Comparison of ENCODE assay signal across 31 cellular contexts in genomic region chr1:30659702-30660101, GRCh38.
"Had no signal": no experiment of that assay in that cellular context is flagged by ENCODE, and none has a peak within 500 bp of the region (broad histone marks: within the 10 kb centered on the region; RNA-seq: fewer than 3 reads in every experiment).

No MANE protein-coding gene starts in this region.

- H3K9me3 ChIP-seq: adrenal gland, body of pancreas, breast epithelium, MG63, SJCRH30 had no signal

- H3K9me3 Mint-ChIP-seq: activated CD4-positive, alpha-beta T cell treated with anti-CD3 and anti-CD28 coated beads, Interleukin-2, amount 10 ng/mL, durations not matched to agents 7 days and 5 days; activated naive CD4-positive, alpha-beta T cell treated with anti-CD3 and anti-CD28 coated beads, Interleukin-2, amount 50 U/mL, for 72 hours; activated T-cell treated with anti-CD3 and anti-CD28 coated beads, Interleukin-2, amount 50 U/mL, for 24 hours; T-helper 2 cell treated with Interferon-gamma antibody and Interleukin-4, amounts not matched to agents 5 μg/mL and 100 μg/mL, for 36 hours had no signal

- H3K27me3 Mint-ChIP-seq: activated CD4-positive, alpha-beta T cell treated with anti-CD3 and anti-CD28 coated beads, Interleukin-2, amount 10 ng/mL, durations not matched to agents 7 days and 5 days had no signal

- H3K36me3 Mint-ChIP-seq: activated naive CD4-positive, alpha-beta T cell treated with anti-CD3 and anti-CD28 coated beads, Interleukin-2, amount 50 U/mL, for 72 hours had no signal

- DNase-seq: activated CD4-positive, alpha-beta T cell treated with anti-CD3 and anti-CD28 coated beads for 36 hours; activated CD4-positive, alpha-beta T cell treated with anti-CD3 and anti-CD28 coated beads, Interleukin-2, amount 10 ng/mL, durations not matched to agents 7 days and 5 days; activated CD4-positive, alpha-beta T cell treated with anti-CD3 and anti-CD28 coated beads, Interleukin-2, amount 50 U/mL, for 48 hours; activated CD8-positive, alpha-beta T cell treated with anti-CD3 and anti-CD28 coated beads, Interleukin-2, amount 10 ng/mL, durations not matched to agents 7 days and 5 days; activated gamma-delta T cell; activated naive CD4-positive, alpha-beta T cell treated with Interleukin-2 at 50 U/mL for 16 hours; activated T-cell treated with anti-CD3 and anti-CD28 coated beads, Interleukin-2, amount 50 U/mL, for 24 hours; adrenal gland; central memory CD4-positive, alpha-beta T cell; Kasumi-1; MG63; NCI-H1048; NCI-H1105 treated with DMSO at 0.1 percent for 48 hours; NCI-H1436; NCI-H1694; NCI-H1930; NCI-H2081 treated with DMSO at 0.1 percent for 48 hours; NCI-H345; NCI-H524 treated with DMSO at 0.1 percent for 48 hours; SHP77; SJCRH30 had no signal

- H3K27me3 ChIP-seq: body of pancreas, MG63 had no signal

- FAIRE-seq: astrocyte had no signal

- H3K4me3 ChIP-seq: adrenal gland, body of pancreas, breast epithelium, MG63, SJCRH30, SK-N-MC had no signal

- H3K27ac Mint-ChIP-seq: activated CD4-positive, alpha-beta T cell treated with anti-CD3 and anti-CD28 coated beads for 36 hours; activated CD4-positive, alpha-beta T cell treated with anti-CD3 and anti-CD28 coated beads, Interleukin-2, amount 10 ng/mL, durations not matched to agents 7 days and 5 days; activated CD8-positive, alpha-beta T cell treated with anti-CD3 and anti-CD28 coated beads, Interleukin-2, amount 10 ng/mL, durations not matched to agents 7 days and 5 days; activated naive CD4-positive, alpha-beta T cell treated with anti-CD3 and anti-CD28 coated beads, Interleukin-2, amount 50 U/mL, for 72 hours; activated T-cell treated with anti-CD3 and anti-CD28 coated beads, Interleukin-2, amount 50 U/mL, for 24 hours; activated T-helper 2 cell treated with anti-CD3 and anti-CD28 coated beads, Interferon-gamma antibody, Interleukin-2, Interleukin-4, amounts not matched to agents 10 μg/mL and 5 μg/mL and 100 μg/mL, durations not matched to agents 14 hours and 24 hours and 36 hours; T-helper 2 cell treated with Interferon-gamma antibody and Interleukin-4, amounts not matched to agents 5 μg/mL and 100 μg/mL, for 36 hours; WTC11 had no signal

- H3K36me3 ChIP-seq: adrenal gland, breast epithelium, MG63, SJCRH30 had no signal

- ATAC-seq: activated CD4-positive, alpha-beta T cell treated with anti-CD3 and anti-CD28 coated beads for 36 hours; activated CD4-positive, CD25-positive, alpha-beta regulatory T cell treated with anti-CD3 and anti-CD28 coated beads, Interleukin-2, amount 50 U/mL, for 24 hours; activated CD8-positive, alpha-beta T cell treated with anti-CD3 and anti-CD28 coated beads, Interleukin-2, amount 10 ng/mL, durations not matched to agents 7 days and 5 days; activated naive CD4-positive, alpha-beta T cell treated with anti-CD3 and anti-CD28 coated beads, Interleukin-2, amount 50 U/mL, for 72 hours; body of pancreas; Panc1; WTC11 had no signal

- H3K4me1 ChIP-seq: adrenal gland, breast epithelium had no signal

- H3K4me3 Mint-ChIP-seq: activated CD4-positive, alpha-beta T cell treated with anti-CD3 and anti-CD28 coated beads for 36 hours; activated CD4-positive, alpha-beta T cell treated with anti-CD3 and anti-CD28 coated beads, Interleukin-2, amount 10 ng/mL, durations not matched to agents 7 days and 5 days; activated CD8-positive, alpha-beta T cell treated with anti-CD3 and anti-CD28 coated beads, Interleukin-2, amount 10 ng/mL, durations not matched to agents 7 days and 5 days; activated T-cell treated with anti-CD3 and anti-CD28 coated beads, Interleukin-2, amount 50 U/mL, for 24 hours; T-helper 2 cell treated with Interferon-gamma antibody and Interleukin-4, amounts not matched to agents 5 μg/mL and 100 μg/mL, for 36 hours; WTC11 had no signal

- H3K4me1 Mint-ChIP-seq: activated CD4-positive, alpha-beta T cell treated with anti-CD3 and anti-CD28 coated beads for 36 hours; activated CD4-positive, alpha-beta T cell treated with anti-CD3 and anti-CD28 coated beads, Interleukin-2, amount 10 ng/mL, durations not matched to agents 7 days and 5 days had no signal

- H3K27ac ChIP-seq: adrenal gland, body of pancreas, breast epithelium, SJCRH30, SK-N-MC had no signal
